Comparison of ENCODE assay signal across 8 cellular contexts in the genomic region with DNA sequence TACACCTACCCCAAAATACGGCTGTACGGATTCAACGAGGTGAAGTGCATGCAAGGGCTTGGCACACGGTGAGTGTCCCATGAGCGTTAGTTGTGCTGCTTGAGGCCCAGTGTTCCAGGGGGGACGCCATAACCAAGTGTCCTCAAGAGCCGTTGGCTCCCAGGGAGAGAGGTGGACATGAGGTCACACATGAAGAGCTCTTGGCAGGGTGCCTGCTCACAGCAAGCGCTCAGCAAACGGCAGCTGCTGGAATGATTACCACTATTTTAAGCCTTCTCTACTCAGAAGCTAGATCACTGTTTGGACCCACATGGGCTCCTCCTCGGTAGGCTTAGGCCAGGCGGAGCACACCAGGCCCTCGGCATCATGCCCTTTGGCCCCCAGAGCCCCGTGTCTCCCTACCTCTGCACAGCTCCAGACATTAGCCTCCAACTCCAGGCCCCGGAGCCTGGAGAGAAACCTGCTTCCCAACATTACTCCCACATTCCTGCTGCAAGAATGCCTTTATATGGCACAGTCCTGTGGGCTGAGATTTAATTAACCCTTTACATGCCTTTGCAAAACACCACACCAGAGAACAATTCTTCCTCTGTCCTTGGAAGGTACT.
DNase-seq lines count a peak whose midpoint lies in the region; ATAC-seq and TF ChIP-seq lines count a peak whose summit lies in the region.

No MANE protein-coding gene starts in this region.

- no peak overlapping the region for H3K4me2 ChIP-seq in H9 (ENCODE audit: insufficient read depth, insufficient read length, low read length)

- no peak for TF ChIP-seq POLR2A in gastroesophageal sphincter (IDR thresholded peaks at IDR 0.05)

- peak overlapping the region in 2 of 3 experiments; percentile 25 to 81; a peak in 3 of 7 replicates for H3K27ac Mint-ChIP-seq in H9
- H3K27ac Mint-ChIP-seq in activated T-helper 17 cell treated with anti-CD3 and anti-CD28 coated beads, Interleukin-2, amount 50 U/mL, for 72 hours: no peak overlapping the region

- peak overlapping the region; percentile 67; the same call in 1 of the 2 replicates for H3K14ac ChIP-seq in H9 (ENCODE audit: insufficient read depth, low read length)

- no peaks in the 10 kb centered on the region for H3K79me2 ChIP-seq in H9 (ENCODE audit: insufficient read depth, low read length)

- peak overlapping the region; percentile 44 for H3K18ac ChIP-seq in H9 (ENCODE audit: insufficient read length, low read depth, low read length)

- no peaks in the 10 kb centered on the region for H3K9me3 ChIP-seq in H9 (ENCODE audit: control insufficient read depth, low read depth, low read length)
- no peaks in the 10 kb centered on the region for H3K9me3 ChIP-seq in RWPE2 (ENCODE audit: severe bottlenecking)
- H3K9me3 ChIP-seq in gastroesophageal sphincter: no peaks in the 10 kb centered on the region
- H3K9me3 ChIP-seq in psoas muscle: no peaks in the 10 kb centered on the region

- no CpG with 5 or more reads among the region's 14 CpGs for WGBS in H9 (ENCODE audit: extremely low coverage, insufficient read length, low lambda C conversion rate)
- WGBS in gastroesophageal sphincter (ENCODE audit: low coverage in 1 of 2), 2 donors: 15% methylated on average over 5 of the region's 14 CpGs; no CpG with 5 or more reads in 1 of the 2 donors
- 5 to 19% (median 11%) methylated on average over 14 of the region's 14 CpGs for WGBS in psoas muscle, 3 donors

- no peak overlapping the region for H2BK20ac ChIP-seq in H9 (ENCODE audit: low read depth, low read length, poor library complexity, severe bottlenecking)

- H2BK15ac ChIP-seq in H9 (ENCODE audit: low read depth, low read length): no peak overlapping the region

- no peak overlapping the region for H4K91ac ChIP-seq in H9 (ENCODE audit: insufficient read length, low read depth, low read length)

- TF ChIP-seq CTCF in H9 (conservative IDR thresholded peaks at IDR 0.05) (no peak), RWPE2 (IDR thresholded peaks at IDR 0.05; ENCODE audit: poor library complexity, severe bottlenecking) (no peak), gastroesophageal sphincter (IDR thresholded peaks at IDR 0.05) (no peak), psoas muscle (IDR thresholded peaks at IDR 0.05) (no peak)

- DNase-seq in H9 (peak; percentile 40), RWPE2 (ENCODE audit: low spot score) (no peak), psoas muscle (peak; percentile 86 to 94), T-helper 2 cell (no peak), T-helper 9 cell (no peak)

- no peak overlapping the region for H3K56ac ChIP-seq in H9 (ENCODE audit: insufficient read length, low read depth, low read length)

- H3T11ph ChIP-seq in H9 (ENCODE audit: low read length): no peak overlapping the region

- no peak overlapping the region for H4K8ac ChIP-seq in H9 (replicated peaks; ENCODE audit: insufficient read length, low read depth, low read length)

- no peaks in the 10 kb centered on the region for H4K20me1 ChIP-seq in H9 (ENCODE audit: control insufficient read depth, insufficient read depth, insufficient read length)

- peak overlapping the region in 1 of 2 experiments; percentile 15; a peak in 1 of 5 replicates for H3K4me3 Mint-ChIP-seq in H9
- no peak overlapping the region for H3K4me3 Mint-ChIP-seq in activated T-helper 17 cell treated with anti-CD3 and anti-CD28 coated beads, Interleukin-2, amount 50 U/mL, for 72 hours

- H3K23ac ChIP-seq in H9 (ENCODE audit: insufficient read length, low read depth, low read length): no peak overlapping the region

- H3K4me1 ChIP-seq in H9 (ENCODE audit: insufficient read depth, low read length) (peaks cover 3% of the 10 kb centered on the region; the same call in 1 of the 2 replicates), RWPE2 (ENCODE audit: insufficient read depth, poor library complexity, severe bottlenecking) (peaks cover 11% of the 10 kb centered on the region), gastroesophageal sphincter (peaks cover 9 to 65% (median 34%) of the 10 kb centered on the region in 3 donors), psoas muscle (peaks cover 14% of the 10 kb centered on the region)

- H3K4ac ChIP-seq in H9 (ENCODE audit: low read depth, low read length): no peak overlapping the region

- H3K36me3 ChIP-seq in RWPE2 (ENCODE audit: low read depth) (no peaks in the 10 kb centered on the region), gastroesophageal sphincter (no peaks in the 10 kb centered on the region), psoas muscle (ENCODE audit: insufficient read depth in 1 of 2, low read depth in 1 of 2) (no peaks in the 10 kb centered on the region)

- no peak overlapping the region for H2BK5ac ChIP-seq in H9 (ENCODE audit: insufficient read length, low read length)

- H3K79me1 ChIP-seq in H9 (ENCODE audit: insufficient read depth, low read depth, low read length, poor library complexity, severe bottlenecking): no peaks in the 10 kb centered on the region

- H2BK120ac ChIP-seq in H9 (ENCODE audit: low read depth, low read length, poor library complexity, severe bottlenecking): no peak overlapping the region

- H3K9me3 Mint-ChIP-seq in H9: no peaks in the 10 kb centered on the region; a peak in 1 of 5 replicates
- peaks cover 3% of the 10 kb centered on the region for H3K9me3 Mint-ChIP-seq in activated T-helper 17 cell treated with anti-CD3 and anti-CD28 coated beads, Interleukin-2, amount 50 U/mL, for 72 hours

- no peak overlapping the region for H2BK12ac ChIP-seq in H9 (ENCODE audit: insufficient read length, low read depth, low read length)

- intact Hi-C loops in psoas muscle (cut with DNase I): loop anchor here in 1 of 2 donors (2.0 kb wide), 1 partner anchor 70 kb away; no protein-coding TSS in a partner anchor

- no peak overlapping the region for H3K4me3 ChIP-seq in RWPE2 (ENCODE audit: severe bottlenecking)
- H3K4me3 ChIP-seq in gastroesophageal sphincter: peak overlapping the region in 1 of 2 donors; percentile 30
- H3K4me3 ChIP-seq in psoas muscle: no peak overlapping the region

- no peaks in the 10 kb centered on the region; the same call in 1 of the 2 replicates for H3K27me3 Mint-ChIP-seq in H9 (ENCODE audit: low read depth)
- H3K27me3 Mint-ChIP-seq in activated T-helper 17 cell treated with anti-CD3 and anti-CD28 coated beads, Interleukin-2, amount 50 U/mL, for 72 hours: no peaks in the 10 kb centered on the region

- ATAC-seq in RWPE2 (ENCODE audit: low read depth) (peak; percentile 60; the same call in 2 of the 3 replicates), gastroesophageal sphincter (peak; percentile 77), psoas muscle (peak; percentile 83 to 95 (median 86)), GM19324 (IDR thresholded peaks at IDR 0.05; ENCODE audit: low FRiP score, unreplicated experiment) (no peak)
- ATAC-seq in activated T-helper 17 cell treated with anti-CD3 and anti-CD28 coated beads, Interleukin-2, amount 50 U/mL, for 72 hours (replicated peaks): no peak

- H3K23me2 ChIP-seq in H9 (ENCODE audit: insufficient read length, low read depth, low read length, poor library complexity, severe bottlenecking): no peaks in the 10 kb centered on the region

- H3K9ac ChIP-seq in H9 (ENCODE audit: extremely low read depth, insufficient read length, low read length): no peak overlapping the region

- no peak overlapping the region for H4K5ac ChIP-seq in H9 (ENCODE audit: insufficient read length, low read depth, low read length)

- H3K27ac ChIP-seq in H9 (ENCODE audit: insufficient read length, low read depth, low read length): no peak overlapping the region
- H3K27ac ChIP-seq in RWPE2 (ENCODE audit: poor library complexity, severe bottlenecking): no peak overlapping the region
- H3K27ac ChIP-seq in gastroesophageal sphincter: peak overlapping the region; percentile 81 to 88 (median 86)
- peak overlapping the region; percentile 64 for H3K27ac ChIP-seq in psoas muscle

- TF ChIP-seq EP300 in gastroesophageal sphincter (IDR thresholded peaks at IDR 0.05): no peak

- no peak overlapping the region for H2AK5ac ChIP-seq in H9 (ENCODE audit: insufficient read length, low read length)

- H3K27me3 ChIP-seq in H9 (ENCODE audit: insufficient read depth, low read length) (no peaks in the 10 kb centered on the region), RWPE2 (ENCODE audit: insufficient read depth, poor library complexity, severe bottlenecking) (no peaks in the 10 kb centered on the region), gastroesophageal sphincter (no peaks in the 10 kb centered on the region), psoas muscle (ENCODE audit: insufficient read depth in 3 of 3, low read length in 2 of 3) (no peaks in the 10 kb centered on the region)

- no peak overlapping the region for H2AFZ ChIP-seq in H9 (ENCODE audit: low read length)

- no peaks in the 10 kb centered on the region for H3K36me3 Mint-ChIP-seq in H9 (ENCODE audit: insufficient read depth in 1 of 3, low read depth in 3 of 3)
- no peaks in the 10 kb centered on the region for H3K36me3 Mint-ChIP-seq in activated T-helper 17 cell treated with anti-CD3 and anti-CD28 coated beads, Interleukin-2, amount 50 U/mL, for 72 hours (ENCODE audit: low read depth)

- peaks cover 30 to 34% of the 10 kb centered on the region in 2 experiments for H3K4me1 Mint-ChIP-seq in H9
- peaks cover 27% of the 10 kb centered on the region for H3K4me1 Mint-ChIP-seq in activated T-helper 17 cell treated with anti-CD3 and anti-CD28 coated beads, Interleukin-2, amount 50 U/mL, for 72 hours

Comparison
In these comparisons a context has a peak if more than half of its experiments do, and no peak if none do; other contexts are left out.
1. DNase-seq: peak in H9 (single experiment) and psoas muscle (2 of 2); none in RWPE2 (single experiment), T-helper 2 cell (0 of 5) and T-helper 9 cell (single experiment).
2. H3K27ac ChIP-seq: peak in gastroesophageal sphincter (4 of 4) and psoas muscle (single experiment); none in H9 (single experiment) and RWPE2 (single experiment).
3. ATAC-seq: peak in RWPE2 (single experiment), gastroesophageal sphincter (single experiment) and psoas muscle (4 of 4); none in activated T-helper 17 cell treated with anti-CD3 and anti-CD28 coated beads, Interleukin-2, amount 50 U/mL, for 72 hours (single experiment) and GM19324 (single experiment).